8 cellular contexts compared by ENCODE assay signal in genomic region chr9:135992486-135993408, GRCh38. TPM values are rescaled to one million over a fixed set of nuclear protein-coding genes. Genes with fewer than 3 reads are reported as not detected.
DNase-seq lines count a peak whose midpoint lies in the region; ATAC-seq and TF ChIP-seq lines count a peak whose summit lies in the region.

No MANE protein-coding gene starts in this region.

- no peaks in the 10 kb centered on the region for H3K23me2 ChIP-seq in H9 (ENCODE audit: insufficient read length, low read depth, low read length, poor library complexity, severe bottlenecking)

- H2BK5ac ChIP-seq in H9 (ENCODE audit: insufficient read length, low read length), result no peak overlapping the region

- H3K79me1 ChIP-seq in H9 (ENCODE audit: insufficient read depth, low read depth, low read length, poor library complexity, severe bottlenecking), result no peaks in the 10 kb centered on the region

- H3K36me3 Mint-ChIP-seq in H9 (ENCODE audit: insufficient read depth in 1 of 3, low read depth in 3 of 3) (no peaks in the 10 kb centered on the region), neural progenitor cell (no peaks in the 10 kb centered on the region)
- H3K36me3 Mint-ChIP-seq in activated naive CD4-positive, alpha-beta T cell treated with anti-CD3 and anti-CD28 coated beads for 36 hours (ENCODE audit: low read depth), result no peaks in the 10 kb centered on the region

- H3K56ac ChIP-seq in H9 (ENCODE audit: insufficient read length, low read depth, low read length), result no peak overlapping the region

- H3K36me3 ChIP-seq in OCI-LY1 (ENCODE audit: insufficient read depth, low read length) (no peaks in the 10 kb centered on the region), neural progenitor cell (no peaks in the 10 kb centered on the region)

- ATAC-seq in GM19328 (IDR thresholded peaks at IDR 0.05; ENCODE audit: unreplicated experiment) (no peak), GM18498 (IDR thresholded peaks at IDR 0.05; ENCODE audit: unreplicated experiment) (no peak)

- H3K9me3 Mint-ChIP-seq in H9 (no peaks in the 10 kb centered on the region; a peak in 1 of 5 replicates), neural progenitor cell (no peaks in the 10 kb centered on the region)
- H3K9me3 Mint-ChIP-seq in activated naive CD4-positive, alpha-beta T cell treated with anti-CD3 and anti-CD28 coated beads for 36 hours, result no peaks in the 10 kb centered on the region

- no peaks in the 10 kb centered on the region for H3K27me3 ChIP-seq in H9 (ENCODE audit: insufficient read depth, low read length)
- H3K27me3 ChIP-seq in OCI-LY1 (ENCODE audit: insufficient read depth, low read length), result 0 out of 2 replicates have a peak, but pooled peaks cover 8% of the 10 kb centered on the region
- no peaks in the 10 kb centered on the region for H3K27me3 ChIP-seq in neural progenitor cell

- H2AK5ac ChIP-seq in H9 (ENCODE audit: insufficient read length, low read length), result no peak overlapping the region

- H3K18ac ChIP-seq in H9 (ENCODE audit: insufficient read length, low read depth, low read length), result peak overlapping the region; percentile 48

- no peak overlapping the region for H3K4me3 ChIP-seq in OCI-LY1 (ENCODE audit: low read depth, low read length, poor library complexity, severe bottlenecking)
- peak overlapping the region; percentile 27 for H3K4me3 ChIP-seq in neural progenitor cell

- H2BK120ac ChIP-seq in H9 (ENCODE audit: low read depth, low read length, poor library complexity, severe bottlenecking), result no peak overlapping the region

- H3K79me2 ChIP-seq in H9 (ENCODE audit: insufficient read depth, low read length), result no peaks in the 10 kb centered on the region
- no peaks in the 10 kb centered on the region for H3K79me2 ChIP-seq in OCI-LY1 (ENCODE audit: insufficient read depth, low read length)
- H3K79me2 ChIP-seq in neural progenitor cell (ENCODE audit: low read depth), result no peaks in the 10 kb centered on the region

- 0 out of 7 replicates have a peak overlapping the region, but pooled peaks of 1 of the 3 experiments have one; percentile 77 for H3K27ac Mint-ChIP-seq in H9
- no peak overlapping the region for H3K27ac Mint-ChIP-seq in activated naive CD4-positive, alpha-beta T cell treated with anti-CD3 and anti-CD28 coated beads for 36 hours
- peak overlapping the region; percentile 66 for H3K27ac Mint-ChIP-seq in neural progenitor cell

- H3K9me3 ChIP-seq in H9 (ENCODE audit: control insufficient read depth, low read depth, low read length), result no peaks in the 10 kb centered on the region
- no peaks in the 10 kb centered on the region for H3K9me3 ChIP-seq in OCI-LY1 (ENCODE audit: low read length)
- no peaks in the 10 kb centered on the region for H3K9me3 ChIP-seq in neural progenitor cell (ENCODE audit: low read depth)

- no peak overlapping the region for H3K23ac ChIP-seq in H9 (ENCODE audit: insufficient read length, low read depth, low read length)

- H3K9ac ChIP-seq in H9 (ENCODE audit: extremely low read depth, insufficient read length, low read length), result no peak overlapping the region
- no peak overlapping the region; the same call in 1 of the 2 replicates for H3K9ac ChIP-seq in OCI-LY1 (ENCODE audit: low read length)
- no peak overlapping the region for H3K9ac ChIP-seq in neural progenitor cell

- no peaks in the 10 kb centered on the region for H3K27me3 Mint-ChIP-seq in H9 (ENCODE audit: low read depth)
- no peaks in the 10 kb centered on the region for H3K27me3 Mint-ChIP-seq in activated naive CD4-positive, alpha-beta T cell treated with anti-CD3 and anti-CD28 coated beads for 36 hours (ENCODE audit: low read depth)
- H3K27me3 Mint-ChIP-seq in neural progenitor cell (ENCODE audit: insufficient read depth, low read depth), result peaks cover 3% of the 10 kb centered on the region

- H4K20me1 ChIP-seq in H9 (ENCODE audit: control insufficient read depth, insufficient read depth, insufficient read length), result no peaks in the 10 kb centered on the region
- H4K20me1 ChIP-seq in OCI-LY1 (ENCODE audit: insufficient read depth, low read length), result no peaks in the 10 kb centered on the region
- no peaks in the 10 kb centered on the region for H4K20me1 ChIP-seq in neural progenitor cell (ENCODE audit: low read depth)

- H3F3A ChIP-seq in OCI-LY1 (ENCODE audit: insufficient read depth, low read length), result no peaks in the 10 kb centered on the region
- H3F3A ChIP-seq in neural progenitor cell (ENCODE audit: low read depth), result peaks cover 45% of the 10 kb centered on the region

- 0 out of 2 replicates have a peak overlapping the region, but pooled peaks have one; percentile 59 for H3K14ac ChIP-seq in H9 (ENCODE audit: insufficient read depth, low read length)

- no peaks in the 10 kb centered on the region for H3K9me2 ChIP-seq in OCI-LY1 (ENCODE audit: low read depth, low read length)

- no peak overlapping the region for H2BK15ac ChIP-seq in H9 (ENCODE audit: low read depth, low read length)

- TF ChIP-seq CTCF in H9 (conservative IDR thresholded peaks at IDR 0.05) (no peak), OCI-LY1 (IDR thresholded peaks at IDR 0.05; ENCODE audit: low read length) (no peak), neural progenitor cell (IDR thresholded peaks at IDR 0.05) (no peak)

- H3K4me1 Mint-ChIP-seq in H9 (peaks cover 14 to 40% of the 10 kb centered on the region in 2 experiments), neural progenitor cell (peaks cover 41% of the 10 kb centered on the region)
- H3K4me1 Mint-ChIP-seq in activated naive CD4-positive, alpha-beta T cell treated with anti-CD3 and anti-CD28 coated beads for 36 hours (ENCODE audit: low read depth), result peaks cover 20% of the 10 kb centered on the region

- no peak overlapping the region for H2BK12ac ChIP-seq in H9 (ENCODE audit: insufficient read length, low read depth, low read length)

- H3K27ac ChIP-seq in H9 (ENCODE audit: insufficient read length, low read depth, low read length) (no peak overlapping the region), OCI-LY1 (ENCODE audit: low read depth, low read length, poor library complexity, severe bottlenecking) (no peak overlapping the region), neural progenitor cell (no peak overlapping the region)

- WGBS in H9 (ENCODE audit: extremely low coverage, insufficient read length, low lambda C conversion rate), result no CpG with 5 or more reads among the region's 32 CpGs

- peak overlapping the region; percentile 48 to 53; a peak in 4 of 5 replicates for H3K4me3 Mint-ChIP-seq in H9
- H3K4me3 Mint-ChIP-seq in activated naive CD4-positive, alpha-beta T cell treated with anti-CD3 and anti-CD28 coated beads for 36 hours, result no peak overlapping the region
- peak overlapping the region; percentile 68 for H3K4me3 Mint-ChIP-seq in neural progenitor cell

- H3K4ac ChIP-seq in H9 (ENCODE audit: low read depth, low read length), result no peak overlapping the region; the same call in 1 of the 2 replicates

- H3K4me1 ChIP-seq in H9 (ENCODE audit: insufficient read depth, low read length) (no peaks in the 10 kb centered on the region), OCI-LY1 (ENCODE audit: insufficient read depth, low read length, severe bottlenecking) (peaks cover 17% of the 10 kb centered on the region), neural progenitor cell (peaks cover 43% of the 10 kb centered on the region)

- intact Hi-C loops in activated naive CD4-positive, alpha-beta T cell treated with anti-CD3 and anti-CD28 coated beads for 36 hours (cut with micrococcal nuclease), result no loop called here

- H4K8ac ChIP-seq in H9 (replicated peaks; ENCODE audit: insufficient read length, low read depth, low read length), result no peak overlapping the region

- no peak overlapping the region for H3T11ph ChIP-seq in H9 (ENCODE audit: low read length)

- CTCF ChIA-PET in activated naive CD4-positive, alpha-beta T cell treated with anti-CD3 and anti-CD28 coated beads for 36 hours (lab: Charles Lee), result no interaction called here

- DNase-seq in AG08396 (ENCODE audit: low spot score) (peak; percentile 82), H9 (peak; percentile 86), foreskin melanocyte (peak; percentile 46), neural progenitor cell (ENCODE audit: low spot score) (peak; percentile 86)
- DNase-seq in activated naive CD4-positive, alpha-beta T cell treated with anti-CD3 and anti-CD28 coated beads for 36 hours, result peak; percentile 58

- H2AFZ ChIP-seq in H9 (ENCODE audit: low read length) (no peak overlapping the region), OCI-LY1 (ENCODE audit: low read length) (no peak overlapping the region), neural progenitor cell (replicated peaks) (peak overlapping the region; percentile 80)

- H4K5ac ChIP-seq in H9 (ENCODE audit: insufficient read length, low read depth, low read length), result no peak overlapping the region

- H4K91ac ChIP-seq in H9 (ENCODE audit: insufficient read length, low read depth, low read length), result no peak overlapping the region

- peak overlapping the region; percentile 17 for H3K4me2 ChIP-seq in H9 (ENCODE audit: insufficient read depth, insufficient read length, low read length)
- H3K4me2 ChIP-seq in OCI-LY1 (ENCODE audit: low read length), result peak overlapping the region; percentile 52
- peak overlapping the region; percentile 72 for H3K4me2 ChIP-seq in neural progenitor cell

- H2BK20ac ChIP-seq in H9 (ENCODE audit: low read depth, low read length, poor library complexity, severe bottlenecking), result no peak overlapping the region

RNA-seq across cellular contexts. Expression of gene UBAC1, which starts 31.6 kb away (rescaled TPM):
- 46.3 and 47.5 TPM in 2 replicates for total RNA-seq in H9 (2021)
- total RNA-seq in activated naive CD4-positive, alpha-beta T cell treated with anti-CD3 and anti-CD28 coated beads for 36 hours, result 10 to 100 TPM; 37.2 to 40.0 TPM
- 53.6 and 66.0 TPM in 2 replicates for total RNA-seq in neural progenitor cell (ENCODE audit: low replicate concordance)

Comparison
In these comparisons a context has a peak if more than half of its experiments do, and no peak if none do; other contexts are left out.
1. H3K4me2 ChIP-seq: peak in every context shown above with its lines; median percentile 72 in neural progenitor cell; 52 in OCI-LY1; 17 in H9.